8 cellular contexts compared by ENCODE assay signal in the genomic region with DNA sequence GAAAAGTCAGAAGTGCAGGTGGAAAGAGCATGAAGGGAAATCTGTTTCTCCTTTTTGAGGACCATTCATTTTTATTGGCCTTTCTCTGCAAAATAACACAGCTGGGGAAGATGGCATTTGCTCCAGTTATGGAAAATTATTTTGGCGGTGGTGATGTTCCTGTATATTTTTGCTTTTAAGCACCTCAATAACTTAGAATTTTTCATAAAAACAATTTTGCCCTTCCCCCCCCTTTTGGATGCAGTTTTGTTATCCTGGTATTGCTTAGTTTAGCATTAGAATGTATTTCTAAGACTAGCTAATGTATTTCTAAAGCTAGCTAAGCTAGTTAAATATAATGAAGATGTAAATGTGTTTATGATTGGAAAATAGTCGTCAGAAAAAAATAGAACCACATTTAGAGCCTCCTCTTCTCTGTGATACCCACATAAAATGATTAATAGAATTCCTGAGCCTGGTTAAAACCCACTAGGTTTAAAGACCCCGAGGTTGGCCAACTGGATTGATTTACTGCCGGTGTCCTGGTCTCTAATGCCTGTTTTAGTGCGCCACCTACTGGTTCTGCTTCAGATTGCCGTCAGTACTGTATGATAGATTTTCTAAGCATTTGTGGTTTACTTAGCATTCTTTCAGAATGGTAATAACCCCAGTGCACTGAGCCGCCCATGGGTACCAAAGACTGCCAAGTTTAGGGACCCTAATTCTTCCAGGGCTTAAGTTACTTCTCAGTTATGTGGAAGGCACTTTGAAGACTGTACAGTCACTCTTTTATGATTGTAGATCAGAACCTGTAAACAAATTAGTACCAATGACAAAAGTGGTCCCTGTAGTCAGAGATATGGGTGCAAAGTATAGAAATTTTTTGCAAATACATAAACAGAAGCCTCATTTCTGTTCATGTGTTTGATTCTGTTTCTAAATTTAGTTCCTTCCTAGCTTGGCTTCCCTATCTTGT. TPM values are rescaled to one million over a fixed set of nuclear protein-coding genes. Genes with fewer than 3 reads are reported as not detected.
DNase-seq lines count a peak whose midpoint lies in the region; ATAC-seq and TF ChIP-seq lines count a peak whose summit lies in the region.

No MANE protein-coding gene starts in this region.

- H3K4me2 ChIP-seq in PC-3 (ENCODE audit: low read length), result peak overlapping the region; percentile 76

- POLR2A ChIA-PET in AG04449 (lab: Yijun Ruan, JAX), result interaction anchor here (0.5 to 0.7 kb wide), 2 partner anchors 22 to 68 kb away, joined by 4 to 5 read pairs; no protein-coding TSS in a partner anchor
- POLR2A ChIA-PET in PC-3 (lab: Charles Lee; ENCODE audit: unreplicated experiment), result interaction anchor here (0.6 kb wide), 2 partner anchors 319 to 347 kb away, joined by 4 to 5 read pairs; no protein-coding TSS in a partner anchor

- H3K4me1 Mint-ChIP-seq in naive B cell, result peaks cover 70 to 86% (median 78%) of the 10 kb centered on the region in 3 donors

- CTCF ChIA-PET in AG04449 (lab: Yijun Ruan, JAX), result interaction anchor here (0.7 to 6.0 kb wide), 28 partner anchors 9 to 618 kb away, joined by 3 to 65 read pairs (median 5); no protein-coding TSS in a partner anchor
- CTCF ChIA-PET in PC-3 (lab: Charles Lee), result interaction anchor here (0.6 to 1.2 kb wide), 7 partner anchors 9 to 495 kb away, joined by 3 to 11 read pairs (median 5); no protein-coding TSS in a partner anchor

- no TSS peak for BruUV-seq in PC-3 (replicated peaks; lab: Mats Ljungman, UMichigan)

- peaks cover 22% of the 10 kb centered on the region for H4K20me1 ChIP-seq in PC-3 (ENCODE audit: low read length)

- H2AFZ ChIP-seq in PC-3 (ENCODE audit: low read length), result no peak overlapping the region

- no peaks in the 10 kb centered on the region for H3K27me3 Mint-ChIP-seq in naive B cell

- H3K36me3 ChIP-seq in PC-3 (ENCODE audit: low read depth, low read length), result 0 out of 2 replicates have a peak, but pooled peaks cover 4% of the 10 kb centered on the region

- TF ChIP-seq CTCF in AG04449 (IDR thresholded peaks at IDR 0.05; ENCODE audit: insufficient read depth, low read length, missing control alignments) (peak; percentile 75), PC-3 (conservative IDR thresholded peaks at IDR 0.05; ENCODE audit: low read depth, low read length) (peak; percentile 88)

- H3K4me3 ChIP-seq in AG04449 (ENCODE audit: low read depth, low read length) (no peak overlapping the region), PC-3 (ENCODE audit: low read length) (peak overlapping the region; percentile 46; the same call in 1 of the 2 replicates)

- peak overlapping the region; percentile 5 to 84 (median 59) for H3K4me3 Mint-ChIP-seq in naive B cell

- peaks cover 93% of the 10 kb centered on the region for H3K79me2 ChIP-seq in PC-3 (ENCODE audit: low read length)

- H3K27ac ChIP-seq in PC-3 (ENCODE audit: low read length), result peak overlapping the region; percentile 85

- no peaks in the 10 kb centered on the region for H3K27me3 ChIP-seq in PC-3 (ENCODE audit: low read length)

- peak overlapping the region; percentile 60 for H3K9ac ChIP-seq in PC-3 (ENCODE audit: low read length)

- DNase-seq in AG04449 (ENCODE audit: low read depth, low spot score) (peak; percentile 34), KG1 (lab: John Stamatoyannopoulos, UW) (peak; percentile 78), PC-3 (peak; percentile 87), naive B cell (peak; percentile 71)
- DNase-seq in activated T-cell treated with anti-CD3 and anti-CD28 coated beads, Interleukin-2, amount 50 U/mL, for 1 hour, result peak; percentile 72
- DNase-seq in stimulated activated CD8-positive, alpha-beta memory T cell treated with anti-CD3 and anti-CD28 coated beads, Interleukin-7, amount 100 ng/mL, for 48 hours (ENCODE audit: extremely low read depth in 1 of 2, low read depth in 1 of 2), result peak; percentile 37 to 66

- no peaks in the 10 kb centered on the region for H3F3A ChIP-seq in PC-3 (ENCODE audit: low read length, unreplicated experiment)

- H3K36me3 Mint-ChIP-seq in naive B cell, result peaks cover 0 to 8% of the 10 kb centered on the region in 2 donors

- ATAC-seq in GM19035 (IDR thresholded peaks at IDR 0.05; ENCODE audit: unreplicated experiment), result peak; percentile 67
- peak; percentile 16; the same call in 1 of the 2 replicates for ATAC-seq in PC-3
- peak; percentile 21 for ATAC-seq in esophagus mucosa
- ATAC-seq in naive B cell (ENCODE audit: low read depth in 2 of 2), result peak; percentile 55 to 69

- H3K27ac Mint-ChIP-seq in naive B cell, result peak overlapping the region; percentile 57 to 93 (median 84)

- no peaks in the 10 kb centered on the region for H3K9me3 ChIP-seq in PC-3 (ENCODE audit: low read length)

- peaks cover 0 to 3% (median 0%) of the 10 kb centered on the region in 7 donors for H3K9me3 Mint-ChIP-seq in naive B cell

- H3K4me1 ChIP-seq in PC-3 (ENCODE audit: insufficient read depth, low read length), result peaks cover 51% of the 10 kb centered on the region

- no peaks in the 10 kb centered on the region for H3K9me2 ChIP-seq in PC-3 (replicated peaks; ENCODE audit: low read length)

- intact Hi-C loops in PC-3 (cut with micrococcal nuclease), result loop anchor here (2.0 to 10.0 kb wide), 4 partner anchors 52 to 495 kb away; no protein-coding TSS in a partner anchor

RNA-seq across cellular contexts. Expression of a gene that starts 11.4 kb away (rescaled TPM):
- total RNA-seq in PC-3 (2014; rRNA removed), result 12.4 and 14.6 TPM in 2 replicates
- 77.8 TPM for total RNA-seq in esophagus mucosa
- 10 to 100 TPM; 34.3 to 91.0 (median 58.5) TPM for polyA plus RNA-seq in naive B cell (ENCODE audit: low read depth in 6 of 6)

Comparison
In these comparisons a context has a peak if more than half of its experiments do, and no peak if none do; other contexts are left out.
1. DNase-seq: peak in every context shown above with its lines; median percentile 87 in PC-3; 78 in KG1; 72 in activated T-cell treated with anti-CD3 and anti-CD28 coated beads, Interleukin-2, amount 50 U/mL, for 1 hour; 71 in naive B cell; 52 in stimulated activated CD8-positive, alpha-beta memory T cell treated with anti-CD3 and anti-CD28 coated beads, Interleukin-7, amount 100 ng/mL, for 48 hours; 34 in AG04449.
2. ATAC-seq: peak in every context shown above with its lines; median percentile 67 in GM19035; 62 in naive B cell; 21 in esophagus mucosa; 16 in PC-3.